26 cellular contexts compared by ENCODE assay signal in genomic region chr1:215518594-215518993, GRCh38.
"Had no signal": no experiment of that assay in that cellular context is flagged by ENCODE, and none has a peak within 500 bp of the region (broad histone marks: within the 10 kb centered on the region; RNA-seq: fewer than 3 reads in every experiment).

No MANE protein-coding gene starts in this region.

- H3K9me3 ChIP-seq: esophagus squamous epithelium, lower lobe of right lung, mucosa of descending colon had no signal

- H3K27me3 ChIP-seq: dorsolateral prefrontal cortex, gastrocnemius medialis, heart right ventricle, left lung had no signal

- DNase-seq: dermis blood vessel endothelial cell; dorsolateral prefrontal cortex; effector CD4-positive, alpha-beta T cell; effector memory CD4-positive, alpha-beta T cell; erythroblast; esophagus squamous epithelium; foreskin fibroblast; foreskin melanocyte; gastrocnemius medialis; glutamatergic neuron; head of caudate nucleus; heart right ventricle; hippocampal formation; left cardiac atrium; left lung; left ventricle myocardium superior; lower lobe of right lung; mesenchymal stem cell; mucosa of descending colon; naive B cell; naive thymus-derived CD8-positive, alpha-beta T cell had no signal

- H3K27ac ChIP-seq: coronary artery, dorsolateral prefrontal cortex, epithelial cell of prostate, esophagus squamous epithelium, gastrocnemius medialis, heart right ventricle, left lung, lower lobe of right lung had no signal

- FAIRE-seq: islet of Langerhans, keratinocyte had no signal

- H3K4me1 ChIP-seq: gastrocnemius medialis, heart right ventricle, left lung, lower lobe of right lung had no signal

- H3K36me3 ChIP-seq: esophagus squamous epithelium, gastrocnemius medialis, heart right ventricle, left lung, lower lobe of right lung had no signal

- ATAC-seq: esophagus mucosa; gastrocnemius medialis; heart right ventricle; left cardiac atrium; left lung; left ventricle myocardium superior; lower lobe of right lung; mucosa of descending colon; naive thymus-derived CD8-positive, alpha-beta T cell had no signal

- H3K4me3 ChIP-seq: coronary artery, dorsolateral prefrontal cortex, esophagus squamous epithelium, gastrocnemius medialis, heart right ventricle, left lung, lower lobe of right lung, mucosa of descending colon had no signal
